ENCODE assay signal across 1 cellular context in the genomic region with DNA sequence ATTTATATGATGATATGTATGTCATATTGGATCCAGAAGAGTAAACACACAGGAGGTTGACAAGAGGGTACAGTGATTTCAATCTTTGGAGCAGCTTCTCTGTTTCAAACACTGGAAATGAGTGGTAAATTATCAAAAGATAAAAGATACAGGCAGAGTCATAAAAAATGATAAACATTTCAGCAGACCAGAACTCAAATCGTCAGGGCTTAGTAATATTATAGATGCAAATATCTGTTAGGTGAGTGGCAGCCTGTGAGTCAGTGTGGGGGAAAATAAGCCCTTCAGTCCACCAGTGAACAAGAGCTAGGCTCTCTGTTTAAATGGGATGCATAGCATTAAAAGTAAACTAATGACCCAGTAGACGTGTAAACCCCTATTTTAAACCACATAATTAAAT.
TF ChIP-seq lines count a peak whose summit lies in the region.

No MANE protein-coding gene starts in this region.

TF ChIP-seq in SK-N-SH, 30 proteins besides CTCF, POLR2A, EP300 and RAD21 (continued from another document):
- TF ChIP-seq, protein P1, sequence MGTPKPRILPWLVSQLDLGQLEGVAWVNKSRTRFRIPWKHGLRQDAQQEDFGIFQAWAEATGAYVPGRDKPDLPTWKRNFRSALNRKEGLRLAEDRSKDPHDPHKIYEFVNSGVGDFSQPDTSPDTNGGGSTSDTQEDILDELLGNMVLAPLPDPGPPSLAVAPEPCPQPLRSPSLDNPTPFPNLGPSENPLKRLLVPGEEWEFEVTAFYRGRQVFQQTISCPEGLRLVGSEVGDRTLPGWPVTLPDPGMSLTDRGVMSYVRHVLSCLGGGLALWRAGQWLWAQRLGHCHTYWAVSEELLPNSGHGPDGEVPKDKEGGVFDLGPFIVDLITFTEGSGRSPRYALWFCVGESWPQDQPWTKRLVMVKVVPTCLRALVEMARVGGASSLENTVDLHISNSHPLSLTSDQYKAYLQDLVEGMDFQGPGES (IDR thresholded peaks at IDR 0.05; ENCODE audit: low read depth, low read length): no peak
- TF ChIP-seq, protein P2, sequence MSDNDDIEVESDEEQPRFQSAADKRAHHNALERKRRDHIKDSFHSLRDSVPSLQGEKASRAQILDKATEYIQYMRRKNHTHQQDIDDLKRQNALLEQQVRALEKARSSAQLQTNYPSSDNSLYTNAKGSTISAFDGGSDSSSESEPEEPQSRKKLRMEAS (IDR thresholded peaks at IDR 0.05; ENCODE audit: low read depth): no peak
- TF ChIP-seq, protein P3, sequence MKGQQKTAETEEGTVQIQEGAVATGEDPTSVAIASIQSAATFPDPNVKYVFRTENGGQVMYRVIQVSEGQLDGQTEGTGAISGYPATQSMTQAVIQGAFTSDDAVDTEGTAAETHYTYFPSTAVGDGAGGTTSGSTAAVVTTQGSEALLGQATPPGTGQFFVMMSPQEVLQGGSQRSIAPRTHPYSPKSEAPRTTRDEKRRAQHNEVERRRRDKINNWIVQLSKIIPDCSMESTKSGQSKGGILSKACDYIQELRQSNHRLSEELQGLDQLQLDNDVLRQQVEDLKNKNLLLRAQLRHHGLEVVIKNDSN (IDR thresholded peaks at IDR 0.05; ENCODE audit: borderline replicate concordance, low read depth): no peak
- TF ChIP-seq, protein P4, sequence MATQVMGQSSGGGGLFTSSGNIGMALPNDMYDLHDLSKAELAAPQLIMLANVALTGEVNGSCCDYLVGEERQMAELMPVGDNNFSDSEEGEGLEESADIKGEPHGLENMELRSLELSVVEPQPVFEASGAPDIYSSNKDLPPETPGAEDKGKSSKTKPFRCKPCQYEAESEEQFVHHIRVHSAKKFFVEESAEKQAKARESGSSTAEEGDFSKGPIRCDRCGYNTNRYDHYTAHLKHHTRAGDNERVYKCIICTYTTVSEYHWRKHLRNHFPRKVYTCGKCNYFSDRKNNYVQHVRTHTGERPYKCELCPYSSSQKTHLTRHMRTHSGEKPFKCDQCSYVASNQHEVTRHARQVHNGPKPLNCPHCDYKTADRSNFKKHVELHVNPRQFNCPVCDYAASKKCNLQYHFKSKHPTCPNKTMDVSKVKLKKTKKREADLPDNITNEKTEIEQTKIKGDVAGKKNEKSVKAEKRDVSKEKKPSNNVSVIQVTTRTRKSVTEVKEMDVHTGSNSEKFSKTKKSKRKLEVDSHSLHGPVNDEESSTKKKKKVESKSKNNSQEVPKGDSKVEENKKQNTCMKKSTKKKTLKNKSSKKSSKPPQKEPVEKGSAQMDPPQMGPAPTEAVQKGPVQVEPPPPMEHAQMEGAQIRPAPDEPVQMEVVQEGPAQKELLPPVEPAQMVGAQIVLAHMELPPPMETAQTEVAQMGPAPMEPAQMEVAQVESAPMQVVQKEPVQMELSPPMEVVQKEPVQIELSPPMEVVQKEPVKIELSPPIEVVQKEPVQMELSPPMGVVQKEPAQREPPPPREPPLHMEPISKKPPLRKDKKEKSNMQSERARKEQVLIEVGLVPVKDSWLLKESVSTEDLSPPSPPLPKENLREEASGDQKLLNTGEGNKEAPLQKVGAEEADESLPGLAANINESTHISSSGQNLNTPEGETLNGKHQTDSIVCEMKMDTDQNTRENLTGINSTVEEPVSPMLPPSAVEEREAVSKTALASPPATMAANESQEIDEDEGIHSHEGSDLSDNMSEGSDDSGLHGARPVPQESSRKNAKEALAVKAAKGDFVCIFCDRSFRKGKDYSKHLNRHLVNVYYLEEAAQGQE (IDR thresholded peaks at IDR 0.05; ENCODE audit: low read depth, low read length): no peak
- TF ChIP-seq TEAD4 (IDR thresholded peaks at IDR 0.05; ENCODE audit: borderline replicate concordance, insufficient read depth) (peak; percentile 70; the same call in 1 of the 2 replicates), FOXJ3 (CRISPR knock-in tag; IDR thresholded peaks at IDR 0.05) (no peak), NRF1 (IDR thresholded peaks at IDR 0.05; ENCODE audit: low read depth, low read length) (no peak), POLR2AphosphoS5 (IDR thresholded peaks at IDR 0.05; ENCODE audit: low read depth, low read length) (no peak), SIN3A (IDR thresholded peaks at IDR 0.05; ENCODE audit: borderline replicate concordance, low read depth, low read length) (no peak), YY1 (IDR thresholded peaks at IDR 0.05; ENCODE audit: low read depth) (no peak), ELF1 (IDR thresholded peaks at IDR 0.05) (no peak), EZH2phosphoT487 (IDR thresholded peaks at IDR 0.05; ENCODE audit: borderline replicate concordance, low read depth) (no peak), GABPA (IDR thresholded peaks at IDR 0.05; ENCODE audit: low read depth) (no peak), SMC3 (IDR thresholded peaks at IDR 0.05; ENCODE audit: low read depth, low read length) (no peak), GATA2 (CRISPR knock-in tag; IDR thresholded peaks at IDR 0.05) (no peak), NFIC (IDR thresholded peaks at IDR 0.05; ENCODE audit: borderline replicate concordance) (peak; percentile 39; the same call in 1 of the 2 replicates), RXRA (IDR thresholded peaks at IDR 0.05; ENCODE audit: borderline replicate concordance, low read depth) (peak; percentile 56; the same call in 1 of the 2 replicates), TAF1 (IDR thresholded peaks at IDR 0.05; ENCODE audit: borderline replicate concordance, low read depth, low read length) (no peak), CHD2 (IDR thresholded peaks at IDR 0.05; ENCODE audit: low read length, partially characterized antibody) (no peak), FOSL2 (IDR thresholded peaks at IDR 0.05; ENCODE audit: borderline replicate concordance, low read depth) (peak; percentile 76), MEF2A (IDR thresholded peaks at IDR 0.05; ENCODE audit: borderline replicate concordance, low read depth) (no peak), MXI1 (IDR thresholded peaks at IDR 0.05; ENCODE audit: low read depth, low read length) (no peak)
- TF ChIP-seq, protein P5, sequence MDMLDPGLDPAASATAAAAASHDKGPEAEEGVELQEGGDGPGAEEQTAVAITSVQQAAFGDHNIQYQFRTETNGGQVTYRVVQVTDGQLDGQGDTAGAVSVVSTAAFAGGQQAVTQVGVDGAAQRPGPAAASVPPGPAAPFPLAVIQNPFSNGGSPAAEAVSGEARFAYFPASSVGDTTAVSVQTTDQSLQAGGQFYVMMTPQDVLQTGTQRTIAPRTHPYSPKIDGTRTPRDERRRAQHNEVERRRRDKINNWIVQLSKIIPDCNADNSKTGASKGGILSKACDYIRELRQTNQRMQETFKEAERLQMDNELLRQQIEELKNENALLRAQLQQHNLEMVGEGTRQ (IDR thresholded peaks at IDR 0.05; ENCODE audit: borderline replicate concordance, low read depth, low read length): no peak
- TF ChIP-seq, protein P6, sequence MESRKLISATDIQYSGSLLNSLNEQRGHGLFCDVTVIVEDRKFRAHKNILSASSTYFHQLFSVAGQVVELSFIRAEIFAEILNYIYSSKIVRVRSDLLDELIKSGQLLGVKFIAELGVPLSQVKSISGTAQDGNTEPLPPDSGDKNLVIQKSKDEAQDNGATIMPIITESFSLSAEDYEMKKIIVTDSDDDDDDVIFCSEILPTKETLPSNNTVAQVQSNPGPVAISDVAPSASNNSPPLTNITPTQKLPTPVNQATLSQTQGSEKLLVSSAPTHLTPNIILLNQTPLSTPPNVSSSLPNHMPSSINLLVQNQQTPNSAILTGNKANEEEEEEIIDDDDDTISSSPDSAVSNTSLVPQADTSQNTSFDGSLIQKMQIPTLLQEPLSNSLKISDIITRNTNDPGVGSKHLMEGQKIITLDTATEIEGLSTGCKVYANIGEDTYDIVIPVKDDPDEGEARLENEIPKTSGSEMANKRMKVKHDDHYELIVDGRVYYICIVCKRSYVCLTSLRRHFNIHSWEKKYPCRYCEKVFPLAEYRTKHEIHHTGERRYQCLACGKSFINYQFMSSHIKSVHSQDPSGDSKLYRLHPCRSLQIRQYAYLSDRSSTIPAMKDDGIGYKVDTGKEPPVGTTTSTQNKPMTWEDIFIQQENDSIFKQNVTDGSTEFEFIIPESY (IDR thresholded peaks at IDR 0.05; ENCODE audit: borderline replicate concordance, low read depth): peak; percentile 35; the same call in 1 of the 2 replicates
- TF ChIP-seq, protein P7, sequence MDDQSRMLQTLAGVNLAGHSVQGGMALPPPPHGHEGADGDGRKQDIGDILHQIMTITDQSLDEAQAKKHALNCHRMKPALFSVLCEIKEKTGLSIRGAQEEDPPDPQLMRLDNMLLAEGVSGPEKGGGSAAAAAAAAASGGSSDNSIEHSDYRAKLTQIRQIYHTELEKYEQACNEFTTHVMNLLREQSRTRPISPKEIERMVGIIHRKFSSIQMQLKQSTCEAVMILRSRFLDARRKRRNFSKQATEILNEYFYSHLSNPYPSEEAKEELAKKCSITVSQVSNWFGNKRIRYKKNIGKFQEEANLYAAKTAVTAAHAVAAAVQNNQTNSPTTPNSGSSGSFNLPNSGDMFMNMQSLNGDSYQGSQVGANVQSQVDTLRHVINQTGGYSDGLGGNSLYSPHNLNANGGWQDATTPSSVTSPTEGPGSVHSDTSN (IDR thresholded peaks at IDR 0.05): peak; percentile 77
